Comparison of ENCODE assay signal across 1 cellular context in genomic region chr18:28091197-28091596, GRCh38.
TF ChIP-seq lines count a peak whose summit lies in the region.

No MANE protein-coding gene starts in this region.

TF ChIP-seq in HepG2, 621 proteins besides CTCF, POLR2A, EP300 and RAD21 (continued from another document and continues in another):
- no peak for TF ChIP-seq MTERF4 (CRISPR knock-in tag; IDR thresholded peaks at IDR 0.05)
- TF ChIP-seq MIXL1 (CRISPR knock-in tag; IDR thresholded peaks at IDR 0.05), result peak; percentile 91
- peak; percentile 52; the same call in 1 of the 2 replicates for TF ChIP-seq RCOR2 (CRISPR knock-in tag; IDR thresholded peaks at IDR 0.05)
- TF ChIP-seq, protein P1, sequence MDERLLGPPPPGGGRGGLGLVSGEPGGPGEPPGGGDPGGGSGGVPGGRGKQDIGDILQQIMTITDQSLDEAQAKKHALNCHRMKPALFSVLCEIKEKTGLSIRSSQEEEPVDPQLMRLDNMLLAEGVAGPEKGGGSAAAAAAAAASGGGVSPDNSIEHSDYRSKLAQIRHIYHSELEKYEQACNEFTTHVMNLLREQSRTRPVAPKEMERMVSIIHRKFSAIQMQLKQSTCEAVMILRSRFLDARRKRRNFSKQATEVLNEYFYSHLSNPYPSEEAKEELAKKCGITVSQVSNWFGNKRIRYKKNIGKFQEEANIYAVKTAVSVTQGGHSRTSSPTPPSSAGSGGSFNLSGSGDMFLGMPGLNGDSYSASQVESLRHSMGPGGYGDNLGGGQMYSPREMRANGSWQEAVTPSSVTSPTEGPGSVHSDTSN (CRISPR knock-in tag; IDR thresholded peaks at IDR 0.05), result no peak
- no peak for TF ChIP-seq GRHL1 (CRISPR knock-in tag; conservative IDR thresholded peaks at IDR 0.05)
- TF ChIP-seq ATM (IDR thresholded peaks at IDR 0.05; ENCODE audit: borderline replicate concordance), result no peak
- no peak for TF ChIP-seq ATF4 (CRISPR knock-in tag; IDR thresholded peaks at IDR 0.05)
- no peak for TF ChIP-seq ZNF784 (CRISPR knock-in tag; IDR thresholded peaks at IDR 0.05; ENCODE audit: borderline replicate concordance)
- TF ChIP-seq ZBTB8A (CRISPR knock-in tag; IDR thresholded peaks at IDR 0.05; ENCODE audit: borderline replicate concordance, low read depth), result no peak
- no peak for TF ChIP-seq ZNF572 (CRISPR knock-in tag; IDR thresholded peaks at IDR 0.05)
- TF ChIP-seq, protein P2, sequence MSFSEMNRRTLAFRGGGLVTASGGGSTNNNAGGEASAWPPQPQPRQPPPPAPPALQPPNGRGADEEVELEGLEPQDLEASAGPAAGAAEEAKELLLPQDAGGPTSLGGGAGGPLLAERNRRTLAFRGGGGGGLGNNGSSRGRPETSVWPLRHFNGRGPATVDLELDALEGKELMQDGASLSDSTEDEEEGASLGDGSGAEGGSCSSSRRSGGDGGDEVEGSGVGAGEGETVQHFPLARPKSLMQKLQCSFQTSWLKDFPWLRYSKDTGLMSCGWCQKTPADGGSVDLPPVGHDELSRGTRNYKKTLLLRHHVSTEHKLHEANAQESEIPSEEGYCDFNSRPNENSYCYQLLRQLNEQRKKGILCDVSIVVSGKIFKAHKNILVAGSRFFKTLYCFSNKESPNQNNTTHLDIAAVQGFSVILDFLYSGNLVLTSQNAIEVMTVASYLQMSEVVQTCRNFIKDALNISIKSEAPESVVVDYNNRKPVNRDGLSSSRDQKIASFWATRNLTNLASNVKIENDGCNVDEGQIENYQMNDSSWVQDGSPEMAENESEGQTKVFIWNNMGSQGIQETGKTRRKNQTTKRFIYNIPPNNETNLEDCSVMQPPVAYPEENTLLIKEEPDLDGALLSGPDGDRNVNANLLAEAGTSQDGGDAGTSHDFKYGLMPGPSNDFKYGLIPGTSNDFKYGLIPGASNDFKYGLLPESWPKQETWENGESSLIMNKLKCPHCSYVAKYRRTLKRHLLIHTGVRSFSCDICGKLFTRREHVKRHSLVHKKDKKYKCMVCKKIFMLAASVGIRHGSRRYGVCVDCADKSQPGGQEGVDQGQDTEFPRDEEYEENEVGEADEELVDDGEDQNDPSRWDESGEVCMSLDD (CRISPR knock-in tag; IDR thresholded peaks at IDR 0.05; ENCODE audit: borderline replicate concordance), result no peak
- no peak for TF ChIP-seq IRF2 (CRISPR knock-in tag; IDR thresholded peaks at IDR 0.05)
- no peak for TF ChIP-seq GLI4 (CRISPR knock-in tag; IDR thresholded peaks at IDR 0.05; ENCODE audit: borderline replicate concordance)
- TF ChIP-seq SRY (CRISPR knock-in tag; IDR thresholded peaks at IDR 0.05), result no peak
- TF ChIP-seq ZNF644 (CRISPR knock-in tag; IDR thresholded peaks at IDR 0.05; ENCODE audit: low read depth), result peak; percentile 62; the same call in 1 of the 2 replicates
- no peak for TF ChIP-seq ZNF710 (CRISPR knock-in tag; IDR thresholded peaks at IDR 0.05; ENCODE audit: borderline replicate concordance)
- no peak for TF ChIP-seq RBM39 (IDR thresholded peaks at IDR 0.05; ENCODE audit: low read depth, low read length, poor library complexity, severe bottlenecking)
- no peak for TF ChIP-seq ZNF740 (CRISPR knock-in tag; IDR thresholded peaks at IDR 0.05)
- peak; percentile 75; the same call in 1 of the 2 replicates for TF ChIP-seq SOX5 (CRISPR knock-in tag; IDR thresholded peaks at IDR 0.05; ENCODE audit: borderline replicate concordance)
- TF ChIP-seq, protein P3, sequence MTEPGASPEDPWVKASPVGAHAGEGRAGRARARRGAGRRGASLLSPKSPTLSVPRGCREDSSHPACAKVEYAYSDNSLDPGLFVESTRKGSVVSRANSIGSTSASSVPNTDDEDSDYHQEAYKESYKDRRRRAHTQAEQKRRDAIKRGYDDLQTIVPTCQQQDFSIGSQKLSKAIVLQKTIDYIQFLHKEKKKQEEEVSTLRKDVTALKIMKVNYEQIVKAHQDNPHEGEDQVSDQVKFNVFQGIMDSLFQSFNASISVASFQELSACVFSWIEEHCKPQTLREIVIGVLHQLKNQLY (CRISPR knock-in tag; IDR thresholded peaks at IDR 0.05), result 0 out of 2 replicates have a peak, but pooled peaks have one; percentile 37
- TF ChIP-seq ZZZ3 (CRISPR knock-in tag; IDR thresholded peaks at IDR 0.05; ENCODE audit: borderline replicate concordance), result no peak
- no peak for TF ChIP-seq ZNF777 (CRISPR knock-in tag; IDR thresholded peaks at IDR 0.05)
- peak; percentile 96 for TF ChIP-seq NCOR1 (IDR thresholded peaks at IDR 0.05; ENCODE audit: borderline replicate concordance, low read length)
- TF ChIP-seq ZNF577 (CRISPR knock-in tag; IDR thresholded peaks at IDR 0.05; ENCODE audit: borderline replicate concordance, low read depth), result no peak
- TF ChIP-seq, protein P4, sequence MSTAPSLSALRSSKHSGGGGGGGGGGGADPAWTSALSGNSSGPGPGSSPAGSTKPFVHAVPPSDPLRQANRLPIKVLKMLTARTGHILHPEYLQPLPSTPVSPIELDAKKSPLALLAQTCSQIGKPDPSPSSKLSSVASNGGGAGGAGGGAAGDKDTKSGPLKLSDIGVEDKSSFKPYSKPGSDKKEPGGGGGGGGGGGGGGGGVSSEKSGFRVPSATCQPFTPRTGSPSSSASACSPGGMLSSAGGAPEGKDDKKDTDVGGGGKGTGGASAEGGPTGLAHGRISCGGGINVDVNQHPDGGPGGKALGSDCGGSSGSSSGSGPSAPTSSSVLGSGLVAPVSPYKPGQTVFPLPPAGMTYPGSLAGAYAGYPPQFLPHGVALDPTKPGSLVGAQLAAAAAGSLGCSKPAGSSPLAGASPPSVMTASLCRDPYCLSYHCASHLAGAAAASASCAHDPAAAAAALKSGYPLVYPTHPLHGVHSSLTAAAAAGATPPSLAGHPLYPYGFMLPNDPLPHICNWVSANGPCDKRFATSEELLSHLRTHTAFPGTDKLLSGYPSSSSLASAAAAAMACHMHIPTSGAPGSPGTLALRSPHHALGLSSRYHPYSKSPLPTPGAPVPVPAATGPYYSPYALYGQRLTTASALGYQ (CRISPR knock-in tag; IDR thresholded peaks at IDR 0.05), result no peak
- TF ChIP-seq ZNF260 (CRISPR knock-in tag; IDR thresholded peaks at IDR 0.05; ENCODE audit: borderline replicate concordance, low read depth), result no peak
- TF ChIP-seq ZNF138 (CRISPR knock-in tag; IDR thresholded peaks at IDR 0.05; ENCODE audit: low read depth), result no peak
- peak; percentile 82 for TF ChIP-seq NCOA2 (CRISPR knock-in tag; IDR thresholded peaks at IDR 0.05)
- TF ChIP-seq RBFOX2 (IDR thresholded peaks at IDR 0.05; ENCODE audit: low read depth, low read length), result 0 out of 2 replicates have a peak, but pooled peaks have one; percentile 19
- TF ChIP-seq ZNF430 (CRISPR knock-in tag; IDR thresholded peaks at IDR 0.05), result no peak
- peak; percentile 52 for TF ChIP-seq SAP130 (CRISPR knock-in tag; IDR thresholded peaks at IDR 0.05; ENCODE audit: low read depth)
- TF ChIP-seq HIC2 (CRISPR knock-in tag; IDR thresholded peaks at IDR 0.05; ENCODE audit: low read depth), result no peak
- TF ChIP-seq, protein P5, sequence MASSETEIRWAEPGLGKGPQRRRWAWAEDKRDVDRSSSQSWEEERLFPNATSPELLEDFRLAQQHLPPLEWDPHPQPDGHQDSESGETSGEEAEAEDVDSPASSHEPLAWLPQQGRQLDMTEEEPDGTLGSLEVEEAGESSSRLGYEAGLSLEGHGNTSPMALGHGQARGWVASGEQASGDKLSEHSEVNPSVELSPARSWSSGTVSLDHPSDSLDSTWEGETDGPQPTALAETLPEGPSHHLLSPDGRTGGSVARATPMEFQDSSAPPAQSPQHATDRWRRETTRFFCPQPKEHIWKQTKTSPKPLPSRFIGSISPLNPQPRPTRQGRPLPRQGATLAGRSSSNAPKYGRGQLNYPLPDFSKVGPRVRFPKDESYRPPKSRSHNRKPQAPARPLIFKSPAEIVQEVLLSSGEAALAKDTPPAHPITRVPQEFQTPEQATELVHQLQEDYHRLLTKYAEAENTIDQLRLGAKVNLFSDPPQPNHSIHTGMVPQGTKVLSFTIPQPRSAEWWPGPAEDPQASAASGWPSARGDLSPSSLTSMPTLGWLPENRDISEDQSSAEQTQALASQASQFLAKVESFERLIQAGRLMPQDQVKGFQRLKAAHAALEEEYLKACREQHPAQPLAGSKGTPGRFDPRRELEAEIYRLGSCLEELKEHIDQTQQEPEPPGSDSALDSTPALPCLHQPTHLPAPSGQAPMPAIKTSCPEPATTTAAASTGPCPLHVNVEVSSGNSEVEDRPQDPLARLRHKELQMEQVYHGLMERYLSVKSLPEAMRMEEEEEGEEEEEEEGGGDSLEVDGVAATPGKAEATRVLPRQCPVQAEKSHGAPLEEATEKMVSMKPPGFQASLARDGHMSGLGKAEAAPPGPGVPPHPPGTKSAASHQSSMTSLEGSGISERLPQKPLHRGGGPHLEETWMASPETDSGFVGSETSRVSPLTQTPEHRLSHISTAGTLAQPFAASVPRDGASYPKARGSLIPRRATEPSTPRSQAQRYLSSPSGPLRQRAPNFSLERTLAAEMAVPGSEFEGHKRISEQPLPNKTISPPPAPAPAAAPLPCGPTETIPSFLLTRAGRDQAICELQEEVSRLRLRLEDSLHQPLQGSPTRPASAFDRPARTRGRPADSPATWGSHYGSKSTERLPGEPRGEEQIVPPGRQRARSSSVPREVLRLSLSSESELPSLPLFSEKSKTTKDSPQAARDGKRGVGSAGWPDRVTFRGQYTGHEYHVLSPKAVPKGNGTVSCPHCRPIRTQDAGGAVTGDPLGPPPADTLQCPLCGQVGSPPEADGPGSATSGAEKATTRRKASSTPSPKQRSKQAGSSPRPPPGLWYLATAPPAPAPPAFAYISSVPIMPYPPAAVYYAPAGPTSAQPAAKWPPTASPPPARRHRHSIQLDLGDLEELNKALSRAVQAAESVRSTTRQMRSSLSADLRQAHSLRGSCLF (CRISPR knock-in tag; IDR thresholded peaks at IDR 0.05; ENCODE audit: borderline replicate concordance), result no peak
- no peak for TF ChIP-seq KLF11 (CRISPR knock-in tag; IDR thresholded peaks at IDR 0.05)
- TF ChIP-seq MZF1 (CRISPR knock-in tag; IDR thresholded peaks at IDR 0.05; ENCODE audit: borderline replicate concordance), result no peak
- no peak for TF ChIP-seq KLF12 (CRISPR knock-in tag; IDR thresholded peaks at IDR 0.05; ENCODE audit: borderline replicate concordance)
